ENCODE assay signal across 1 cellular context in genomic region chr1:116454940-116455339, GRCh38.
TF ChIP-seq lines count a peak whose summit lies in the region.

No MANE protein-coding gene starts in this region.

TF ChIP-seq in SK-N-SH treated with all-trans-retinoic acid at 6 μM for 48 hours, 23 proteins besides CTCF, POLR2A, EP300 and RAD21 (continued from another document):
- TF ChIP-seq RARB (CRISPR knock-in tag; IDR thresholded peaks at IDR 0.05) (no peak), ZFP3 (CRISPR knock-in tag; IDR thresholded peaks at IDR 0.05) (no peak), ISL1 (CRISPR knock-in tag; IDR thresholded peaks at IDR 0.05) (no peak)
TF ChIP-seq in SK-N-SH treated with all-trans-retinoic acid at 6 μM for 48 hours: peak in this region for 0.
